Comparison of ENCODE assay signal across 1 cellular context in the genomic region with DNA sequence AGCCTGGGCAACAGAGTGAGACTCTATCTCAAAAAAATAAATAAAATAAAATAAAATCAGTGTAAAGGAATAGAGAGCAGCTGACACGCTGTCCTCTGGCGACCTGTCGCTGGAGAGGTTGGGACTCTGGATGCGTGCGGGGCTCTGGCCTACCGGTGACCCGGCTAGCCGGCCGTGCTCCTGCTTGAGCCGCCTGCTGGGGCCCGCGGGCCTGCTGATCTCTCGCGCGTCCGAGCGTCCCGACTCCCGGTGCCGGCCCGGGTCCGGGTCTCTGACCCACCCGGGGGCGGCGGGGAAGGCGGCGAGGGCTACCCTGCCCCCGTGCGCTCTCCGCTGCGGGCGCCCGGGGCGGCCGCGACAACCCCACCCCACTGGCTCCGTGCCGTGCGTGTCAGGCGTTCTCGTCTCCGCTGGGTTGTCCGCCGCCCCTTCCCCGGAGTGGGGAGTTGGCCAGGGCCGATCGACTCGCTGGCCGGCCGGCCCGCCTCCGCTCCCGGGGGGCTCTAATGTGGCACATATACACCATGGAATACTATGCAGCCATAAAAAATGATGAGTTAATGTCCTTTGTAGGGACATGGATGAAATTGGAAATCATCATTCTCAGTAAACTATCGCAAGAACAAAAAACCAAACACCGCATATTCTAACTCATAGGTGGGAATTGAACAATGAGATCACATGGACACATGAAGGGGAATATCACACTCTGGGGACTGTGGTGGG. TPM values are rescaled to one million over a fixed set of nuclear protein-coding genes. Genes with fewer than 3 reads are reported as not detected.
"Had no signal": no experiment of that assay in that cellular context is flagged by ENCODE, and none has a peak within 500 bp of the region (broad histone marks: within the 10 kb centered on the region; RNA-seq: fewer than 3 reads in every experiment).

No MANE protein-coding gene starts in this region.

RNA-seq across cellular contexts. Expression of a gene that starts 25.5 kb away (rescaled TPM):
- total RNA-seq: gastrocnemius medialis had no signal
